In the genomic region with DNA sequence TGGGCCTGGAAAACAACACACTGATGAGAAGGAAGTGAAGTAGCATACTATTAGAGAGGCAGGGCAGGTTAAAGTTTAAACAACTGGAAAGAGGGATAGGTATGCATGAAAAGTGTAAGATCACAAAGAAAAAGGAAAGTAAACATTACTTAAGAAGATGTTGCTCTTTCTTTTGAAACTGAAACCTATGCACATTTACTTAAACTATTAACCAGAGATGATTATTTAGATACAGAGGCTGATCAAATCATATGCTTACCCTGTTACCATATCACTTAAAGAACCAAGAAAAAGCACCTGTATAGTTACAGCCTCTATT, we compare ENCODE assay signal across 15 cellular contexts. TPM values are rescaled to one million over a fixed set of nuclear protein-coding genes. Genes with fewer than 3 reads are reported as not detected.
DNase-seq lines count a peak whose midpoint lies in the region; ATAC-seq and TF ChIP-seq lines count a peak whose summit lies in the region.
"Had no signal": no experiment of that assay in that cellular context is flagged by ENCODE, and none has a peak within 500 bp of the region (broad histone marks: within the 10 kb centered on the region; RNA-seq: fewer than 3 reads in every experiment).

No MANE protein-coding gene starts in this region.

- H3K27ac ChIP-seq in PC-9 (peak overlapping the region; percentile 59; the same call in 1 of the 2 replicates), hepatocyte (peak overlapping the region; percentile 23), osteoblast (ENCODE audit: low read depth, low read length) (peak overlapping the region; percentile 99)

- POLR2A ChIA-PET in PC-9 (lab: Charles Lee; ENCODE audit: unreplicated experiment): interaction anchor here (0.9 kb wide), 1 partner anchor 120 kb away, joined by 9 read pairs; no protein-coding TSS in a partner anchor

- H3K4me1 ChIP-seq in PC-9 (replicated peaks; ENCODE audit: insufficient read depth): peaks cover 31% of the 10 kb centered on the region
- peaks cover 21% of the 10 kb centered on the region for H3K4me1 ChIP-seq in hepatocyte (ENCODE audit: insufficient read depth)
- H3K4me1 ChIP-seq in osteoblast (ENCODE audit: insufficient read depth, low read length): peaks cover 36% of the 10 kb centered on the region
- H3K4me1 ChIP-seq: Peyer's patch had no signal

- H3K27me3 ChIP-seq in PC-9 (ENCODE audit: insufficient read depth, low read depth) (no peaks in the 10 kb centered on the region), hepatocyte (no peaks in the 10 kb centered on the region), osteoblast (ENCODE audit: insufficient read depth, low read length) (no peaks in the 10 kb centered on the region)
- H3K27me3 ChIP-seq: gastrocnemius medialis, Peyer's patch, tibial artery had no signal

- H3K27me3 Mint-ChIP-seq in Calu3 (ENCODE audit: unreplicated experiment): no peaks in the 10 kb centered on the region

- no peaks in the 10 kb centered on the region for H4K20me1 ChIP-seq in PC-9 (ENCODE audit: insufficient read depth)
- no peaks in the 10 kb centered on the region for H4K20me1 ChIP-seq in hepatocyte (ENCODE audit: insufficient read depth, poor library complexity, severe bottlenecking)
- no peaks in the 10 kb centered on the region for H4K20me1 ChIP-seq in osteoblast (ENCODE audit: insufficient read depth, low read length)

- TF ChIP-seq CTCF in Calu3 (IDR thresholded peaks at IDR 0.05; ENCODE audit: unreplicated experiment): no peak
- TF ChIP-seq CTCF in PC-9 (conservative IDR thresholded peaks at IDR 0.05): no peak
- no peak for TF ChIP-seq CTCF in hepatocyte (IDR thresholded peaks at IDR 0.05; ENCODE audit: poor library complexity)
- TF ChIP-seq CTCF in osteoblast (IDR thresholded peaks at IDR 0.05; ENCODE audit: extremely low read depth, low read depth, low read length): no peak

- no peak overlapping the region for H3K4me3 ChIP-seq in PC-9
- no peak overlapping the region for H3K4me3 ChIP-seq in hepatocyte
- no peak overlapping the region for H3K4me3 ChIP-seq in osteoblast (ENCODE audit: insufficient read depth, low read length)
- H3K4me3 ChIP-seq: gastrocnemius medialis, Peyer's patch, tibial artery had no signal

- H3K9me2 ChIP-seq in PC-9 (ENCODE audit: insufficient read depth) (no peaks in the 10 kb centered on the region; the same call in 1 of the 2 replicates), hepatocyte (replicated peaks; ENCODE audit: insufficient read depth) (no peaks in the 10 kb centered on the region)

- H2AFZ ChIP-seq in PC-9 (no peak overlapping the region), hepatocyte (no peak overlapping the region), osteoblast (ENCODE audit: low read length) (no peak overlapping the region)

- CTCF ChIA-PET in Calu3 (lab: Charles Lee): interaction anchor here (1.0 to 3.7 kb wide), 7 partner anchors 8 to 136 kb away, joined by 3 to 50 read pairs (median 5); a partner anchor contains a TSS
- CTCF ChIA-PET in PC-9 (lab: Charles Lee): interaction anchor here (0.9 to 1.3 kb wide), 3 partner anchors 67 to 133 kb away, joined by 4 to 9 read pairs (median 5); no protein-coding TSS in a partner anchor

- H3K9me3 Mint-ChIP-seq in Calu3 (ENCODE audit: low read depth, unreplicated experiment): no peaks in the 10 kb centered on the region
- H3K9me3 Mint-ChIP-seq: activated naive CD4-positive, alpha-beta T cell treated with anti-CD3 and anti-CD28 coated beads, Interleukin-2, amount 50 U/mL, for 72 hours had no signal

- no peak for ATAC-seq in GM21447 (IDR thresholded peaks at IDR 0.05; ENCODE audit: unreplicated experiment)

- H3K36me3 Mint-ChIP-seq in Calu3 (ENCODE audit: insufficient read depth, unreplicated experiment): no peaks in the 10 kb centered on the region

- H3K79me2 ChIP-seq in PC-9 (ENCODE audit: low read depth) (no peaks in the 10 kb centered on the region), hepatocyte (no peaks in the 10 kb centered on the region), osteoblast (ENCODE audit: insufficient read depth, low read length) (no peaks in the 10 kb centered on the region)

- DNase-seq in Calu3 (no peak), PC-9 (no peak), hepatocyte (ENCODE audit: low spot score) (peak; percentile 8), osteoblast (ENCODE audit: insufficient read length, low spot score, missing footprints) (no peak), kidney glomerular epithelial cell (lab: John Stamatoyannopoulos, UW) (no peak), NCI-H1048 (lab: John Stamatoyannopoulos, UW) (no peak), SIG-M5 treated with dmso at 0.1 percent for 504 hours (lab: John Stamatoyannopoulos, UW; ENCODE audit: unreplicated experiment) (no peak)
- DNase-seq: GF-D8, SIG-M5, T1000 had no signal

- H3K4me1 Mint-ChIP-seq in Calu3 (ENCODE audit: low read depth, unreplicated experiment): peaks cover 44% of the 10 kb centered on the region

- no TSS peak for BruUV-seq in Calu3 (replicated peaks; lab: Mats Ljungman, UMichigan)
- BruUV-seq in PC-9 (replicated peaks; lab: Mats Ljungman, UMichigan): no TSS peak

- peak overlapping the region; percentile 64 for H3K27ac Mint-ChIP-seq in Calu3 (ENCODE audit: unreplicated experiment)

- H3K36me3 ChIP-seq in PC-9 (ENCODE audit: low read depth) (no peaks in the 10 kb centered on the region), hepatocyte (replicated peaks; ENCODE audit: insufficient read depth, low read depth) (no peaks in the 10 kb centered on the region), osteoblast (ENCODE audit: insufficient read depth, low read length) (no peaks in the 10 kb centered on the region)

- intact Hi-C loops in Calu3 (cut with micrococcal nuclease; ENCODE audit: unreplicated experiment) (loop anchor here (1.0 to 5.0 kb wide), 3 partner anchors 121 to 142 kb away; no protein-coding TSS in a partner anchor), PC-9 (cut with micrococcal nuclease; ENCODE audit: unreplicated experiment) (loop anchor here (1.0 to 2.0 kb wide), 4 partner anchors 48 to 131 kb away; no protein-coding TSS in a partner anchor)

- H3K4me3 Mint-ChIP-seq in Calu3 (ENCODE audit: low read depth, unreplicated experiment): no peak overlapping the region

- H3F3A ChIP-seq in PC-9 (ENCODE audit: insufficient read depth, low read depth): peaks cover 5% of the 10 kb centered on the region; the same call in 1 of the 2 replicates

- H3K9me3 ChIP-seq in PC-9 (ENCODE audit: insufficient read depth, low read depth) (no peaks in the 10 kb centered on the region), hepatocyte (ENCODE audit: low read depth) (no peaks in the 10 kb centered on the region), osteoblast (ENCODE audit: low read depth, low read length) (no peaks in the 10 kb centered on the region)
- H3K9me3 ChIP-seq: gastrocnemius medialis, Peyer's patch, tibial artery had no signal

- no peak overlapping the region for H3K4me2 ChIP-seq in PC-9
- peak overlapping the region; percentile 44 for H3K4me2 ChIP-seq in hepatocyte
- no peak overlapping the region for H3K4me2 ChIP-seq in osteoblast (ENCODE audit: insufficient read depth, low read length)

RNA-seq across cellular contexts. Expression of a gene that starts 37.8 kb away (rescaled TPM):
- not detected in 2 replicates for total RNA-seq in Calu3 (2022)
- total RNA-seq in PC-9 (2021): 0.28 and 0.37 TPM in 2 replicates
- 6.5 and 7.4 TPM in 2 replicates for total RNA-seq in hepatocyte
- 4.9 and 8.0 TPM in 2 replicates for polyA plus RNA-seq in hepatocyte
- 2.9 and 5.1 TPM in 2 replicates for total RNA-seq in osteoblast

Comparison
In these comparisons a context has a peak if more than half of its experiments do, and no peak if none do; other contexts are left out.
1. H3K27ac ChIP-seq: peak in every context shown above with its lines; median percentile 99 in osteoblast; 59 in PC-9; 23 in hepatocyte.